Comparison of ENCODE assay signal across 16 cellular contexts in genomic region chr2:230920167-230920566, GRCh38. TPM values are rescaled to one million over a fixed set of nuclear protein-coding genes. Genes with fewer than 3 reads are reported as not detected.
DNase-seq lines count a peak whose midpoint lies in the region; ATAC-seq and TF ChIP-seq lines count a peak whose summit lies in the region.
"Had no signal": no experiment of that assay in that cellular context is flagged by ENCODE, and none has a peak within 500 bp of the region (broad histone marks: within the 10 kb centered on the region; RNA-seq: fewer than 3 reads in every experiment).

No MANE protein-coding gene starts in this region.

- H3K4me3 ChIP-seq in GM12864 (ENCODE audit: low read depth, low read length), result peak overlapping the region; percentile 31; the same call in 1 of the 2 replicates
- H3K4me3 ChIP-seq: ascending aorta, left ventricle myocardium inferior, SJCRH30 had no signal

- no peaks in the 10 kb centered on the region for H3K9me3 ChIP-seq in CD4-positive, alpha-beta T cell (ENCODE audit: control insufficient read depth, low read length)
- H3K9me3 ChIP-seq: ascending aorta, left ventricle myocardium inferior, SJCRH30 had no signal

- TF ChIP-seq CTCF in CD4-positive, alpha-beta T cell (IDR thresholded peaks at IDR 0.05), result no peak
- TF ChIP-seq CTCF in GM12864 (IDR thresholded peaks at IDR 0.05; ENCODE audit: low read depth, low read length, missing control alignments) (no peak), mesothelial cell of epicardium (IDR thresholded peaks at IDR 0.05; ENCODE audit: unreplicated experiment) (no peak)
- TF ChIP-seq CTCF in activated CD8-positive, alpha-beta T cell treated with anti-CD3 and anti-CD28 coated beads for 36 hours (IDR thresholded peaks at IDR 0.05), result no peak

- H3K9me3 Mint-ChIP-seq in CD4-positive, alpha-beta T cell, result no peaks in the 10 kb centered on the region
- no peaks in the 10 kb centered on the region for H3K9me3 Mint-ChIP-seq in activated CD8-positive, alpha-beta T cell treated with anti-CD3 and anti-CD28 coated beads for 36 hours
- H3K9me3 Mint-ChIP-seq in mesothelial cell of epicardium, result no peaks in the 10 kb centered on the region

- H3K36me3 Mint-ChIP-seq in CD4-positive, alpha-beta T cell (ENCODE audit: low read depth), result no peaks in the 10 kb centered on the region
- H3K36me3 Mint-ChIP-seq in activated CD8-positive, alpha-beta T cell treated with anti-CD3 and anti-CD28 coated beads for 36 hours (ENCODE audit: low read depth), result peaks cover 7% of the 10 kb centered on the region
- no peaks in the 10 kb centered on the region for H3K36me3 Mint-ChIP-seq in mesothelial cell of epicardium

- H3K4me1 Mint-ChIP-seq in CD4-positive, alpha-beta T cell (ENCODE audit: low read depth), result peaks cover 69% of the 10 kb centered on the region
- peaks cover 88% of the 10 kb centered on the region for H3K4me1 Mint-ChIP-seq in activated CD8-positive, alpha-beta T cell treated with anti-CD3 and anti-CD28 coated beads for 36 hours (ENCODE audit: low read depth)
- peaks cover 7% of the 10 kb centered on the region for H3K4me1 Mint-ChIP-seq in mesothelial cell of epicardium

- H3K4me3 Mint-ChIP-seq in CD4-positive, alpha-beta T cell, result peak overlapping the region; percentile 63
- H3K4me3 Mint-ChIP-seq in activated CD8-positive, alpha-beta T cell treated with anti-CD3 and anti-CD28 coated beads for 36 hours, result peak overlapping the region; percentile 51
- no peak overlapping the region for H3K4me3 Mint-ChIP-seq in mesothelial cell of epicardium

- no peak overlapping the region for H3K27ac Mint-ChIP-seq in CD4-positive, alpha-beta T cell
- H3K27ac Mint-ChIP-seq in activated CD8-positive, alpha-beta T cell treated with anti-CD3 and anti-CD28 coated beads for 36 hours, result peak overlapping the region; percentile 76
- no peak overlapping the region for H3K27ac Mint-ChIP-seq in mesothelial cell of epicardium

- no peak for DNase-seq in CD4-positive, alpha-beta T cell
- DNase-seq in GM12864 (ENCODE audit: low read depth) (no peak), islet precursor cell (peak; percentile 19), activated gamma-delta T cell treated with Interleukin-2 at 50 U/mL for 16 hours (no peak), mesothelial cell of epicardium (ENCODE audit: low spot score in 2 of 2, unreplicated experiment in 2 of 2) (no peak)
- DNase-seq in activated CD8-positive, alpha-beta T cell treated with anti-CD3 and anti-CD28 coated beads for 36 hours, result peak; percentile 56
- DNase-seq: left ventricle myocardium inferior, NCI-H1417 treated with DMSO at 0.1 percent for 48 hours, NCI-H446 treated with DMSO at 0.1 percent for 48 hours, posterior cingulate gyrus, SJCRH30 had no signal

- no peaks in the 10 kb centered on the region for H3K27me3 Mint-ChIP-seq in CD4-positive, alpha-beta T cell
- peaks cover 2% of the 10 kb centered on the region for H3K27me3 Mint-ChIP-seq in activated CD8-positive, alpha-beta T cell treated with anti-CD3 and anti-CD28 coated beads for 36 hours
- H3K27me3 Mint-ChIP-seq in mesothelial cell of epicardium (ENCODE audit: low read depth), result peaks cover 8% of the 10 kb centered on the region

- CTCF ChIA-PET in CD4-positive, alpha-beta T cell (lab: Charles Lee), result no interaction called here
- CTCF ChIA-PET in activated CD8-positive, alpha-beta T cell treated with anti-CD3 and anti-CD28 coated beads for 36 hours (lab: Charles Lee), result interaction anchor here (0.9 to 5.2 kb wide), 11 partner anchors 12 to 96 kb away, joined by 3 to 22 read pairs (median 6); no protein-coding TSS in a partner anchor

- H3K27ac ChIP-seq in CD4-positive, alpha-beta T cell (ENCODE audit: low read depth, low read length), result no peak overlapping the region
- H3K27ac ChIP-seq: ascending aorta, left ventricle myocardium inferior, SJCRH30 had no signal

- intact Hi-C loops in CD4-positive, alpha-beta T cell (cut with DNase I, micrococcal nuclease), result loop anchor here in 1 of 2 experiments (5.0 kb wide), 1 partner anchor 73 kb away; no protein-coding TSS in a partner anchor
- intact Hi-C loops in activated CD8-positive, alpha-beta T cell treated with anti-CD3 and anti-CD28 coated beads for 36 hours (cut with micrococcal nuclease), result no loop called here

- ATAC-seq in CD4-positive, alpha-beta T cell (ENCODE audit: poor library complexity), result no peak
- no peak for ATAC-seq in activated CD8-positive, alpha-beta T cell treated with anti-CD3 and anti-CD28 coated beads for 36 hours
- ATAC-seq in GM18498 (IDR thresholded peaks at IDR 0.05; ENCODE audit: unreplicated experiment), result no peak

- POLR2A ChIA-PET in CD4-positive, alpha-beta T cell (lab: Charles Lee), result no interaction called here
- POLR2A ChIA-PET in activated CD8-positive, alpha-beta T cell treated with anti-CD3 and anti-CD28 coated beads for 36 hours (lab: Charles Lee), result interaction anchor here (0.9 to 10.0 kb wide), 6 partner anchors 11 to 65 kb away, joined by 3 to 86 read pairs (median 5); no protein-coding TSS in a partner anchor

- no peaks in the 10 kb centered on the region for H3K27me3 ChIP-seq in CD4-positive, alpha-beta T cell (ENCODE audit: control insufficient read depth, insufficient read depth, low read length)
- H3K27me3 ChIP-seq: ascending aorta had no signal

RNA-seq across cellular contexts. Expression of gene GPR55, which starts 4.9 kb away (rescaled TPM):
- 1 to 10 TPM; 2.9 to 3.8 TPM for total RNA-seq in CD4-positive, alpha-beta T cell
- total RNA-seq in activated CD8-positive, alpha-beta T cell treated with anti-CD3 and anti-CD28 coated beads for 36 hours, result 1 to 10 TPM; 5.0 to 5.3 TPM
- total RNA-seq in mesothelial cell of epicardium, result not detected in 3 replicates
- total RNA-seq: ascending aorta, frontal cortex, H1, left ventricle myocardium inferior, LHCN-M2 had no signal

RNA-seq across cellular contexts. Expression of gene ITM2C, which starts 55.4 kb away (rescaled TPM):
- total RNA-seq in CD4-positive, alpha-beta T cell, result 10 to 100 TPM; 19.8 to 21.5 TPM
- total RNA-seq in activated CD8-positive, alpha-beta T cell treated with anti-CD3 and anti-CD28 coated beads for 36 hours, result 10 to 100 TPM; 43.2 to 43.4 TPM
- 269 to 275 TPM (median 270 TPM) in 3 replicates for total RNA-seq in mesothelial cell of epicardium

Comparison
In these comparisons a context has a peak if more than half of its experiments do, and no peak if none do; other contexts are left out.
1. DNase-seq: peak in activated CD8-positive, alpha-beta T cell treated with anti-CD3 and anti-CD28 coated beads for 36 hours (single experiment) and islet precursor cell (single experiment); none in CD4-positive, alpha-beta T cell (0 of 10), GM12864 (single experiment), activated gamma-delta T cell treated with Interleukin-2 at 50 U/mL for 16 hours (single experiment) and mesothelial cell of epicardium (0 of 2).